19 cellular contexts compared by ENCODE assay signal in genomic region chr10:78585952-78586351, GRCh38.
DNase-seq lines count a peak whose midpoint lies in the region; ATAC-seq and TF ChIP-seq lines count a peak whose summit lies in the region.
"Had no signal": no experiment of that assay in that cellular context is flagged by ENCODE, and none has a peak within 500 bp of the region (broad histone marks: within the 10 kb centered on the region; RNA-seq: fewer than 3 reads in every experiment).

No MANE protein-coding gene starts in this region.

- H3K4me3 ChIP-seq in hepatocyte (no peak overlapping the region), mucosa of descending colon (no peak overlapping the region), sigmoid colon (no peak overlapping the region)
- H3K4me3 ChIP-seq: GM12878, GM23338, K562 had no signal

- no peak for TF ChIP-seq POLR2A in sigmoid colon (IDR thresholded peaks at IDR 0.05)

- ATAC-seq in mucosa of descending colon (peak; percentile 53), GM21360 (IDR thresholded peaks at IDR 0.05; ENCODE audit: unreplicated experiment) (no peak), HG03432 (IDR thresholded peaks at IDR 0.05; ENCODE audit: unreplicated experiment) (no peak)
- ATAC-seq: GM12878, GM23338, K562 had no signal

- no peaks in the 10 kb centered on the region for H3K9me2 ChIP-seq in hepatocyte (replicated peaks; ENCODE audit: insufficient read depth)

- H3K27me3 ChIP-seq in hepatocyte (no peaks in the 10 kb centered on the region), sigmoid colon (no peaks in the 10 kb centered on the region)

- H3K9me3 ChIP-seq in hepatocyte (ENCODE audit: low read depth): no peaks in the 10 kb centered on the region
- no peaks in the 10 kb centered on the region for H3K9me3 ChIP-seq in mucosa of descending colon
- H3K9me3 ChIP-seq in sigmoid colon: no peaks in the 10 kb centered on the region

- H3K4me2 ChIP-seq in hepatocyte: no peak overlapping the region
- H3K4me2 ChIP-seq: GM23338 had no signal

- H3K27ac ChIP-seq in hepatocyte (peak overlapping the region; percentile 75), sigmoid colon (peak overlapping the region in 3 of 4 donors; percentile 64 to 76 (median 73))
- H3K27ac ChIP-seq: C4-2B, HL-60 had no signal

- intact Hi-C loops in mucosa of descending colon (cut with DNase I, micrococcal nuclease) (no loop called here), sigmoid colon (cut with DNase I) (no loop called here)

- TF ChIP-seq CTCF in hepatocyte (IDR thresholded peaks at IDR 0.05; ENCODE audit: poor library complexity) (no peak), mucosa of descending colon (IDR thresholded peaks at IDR 0.05) (no peak), sigmoid colon (IDR thresholded peaks at IDR 0.05) (no peak)

- no peaks in the 10 kb centered on the region for H3K79me2 ChIP-seq in hepatocyte

- H3K36me3 ChIP-seq in hepatocyte (replicated peaks; ENCODE audit: insufficient read depth, low read depth): no peaks in the 10 kb centered on the region
- no peaks in the 10 kb centered on the region for H3K36me3 ChIP-seq in mucosa of descending colon (ENCODE audit: low read depth)
- no peaks in the 10 kb centered on the region for H3K36me3 ChIP-seq in sigmoid colon

- H4K20me1 ChIP-seq in hepatocyte (ENCODE audit: insufficient read depth, poor library complexity, severe bottlenecking): no peaks in the 10 kb centered on the region

- TF ChIP-seq EP300 in sigmoid colon (IDR thresholded peaks at IDR 0.05): no peak

- DNase-seq in hepatocyte (ENCODE audit: low spot score): no peak
- DNase-seq in mucosa of descending colon: no peak
- DNase-seq in sigmoid colon: no peak
- no peak for DNase-seq in COLO829 (ENCODE audit: low spot score)
- DNase-seq in NCI-H2029 treated with DMSO at 0.1 percent for 48 hours (lab: John Stamatoyannopoulos, UW): no peak
- DNase-seq: ACHN; Calu3; CD4-positive, alpha-beta T cell; DND-41; EL; HCEC 1CT; IMR-90 had no signal

- peaks cover 58% of the 10 kb centered on the region for H3K4me1 ChIP-seq in hepatocyte (ENCODE audit: insufficient read depth)
- H3K4me1 ChIP-seq in mucosa of descending colon (ENCODE audit: low read depth): peaks cover 30% of the 10 kb centered on the region
- peaks cover 0 to 55% (median 44%) of the 10 kb centered on the region in 4 donors for H3K4me1 ChIP-seq in sigmoid colon

- WGBS in hepatocyte (ENCODE audit: low lambda C conversion rate, missing lambda C conversion rate): 82% methylated on average over 4 of the region's 4 CpGs
- WGBS in sigmoid colon, 2 donors: 47 to 75% methylated on average over 4 of the region's 4 CpGs

- H2AFZ ChIP-seq in hepatocyte: no peak overlapping the region
- H2AFZ ChIP-seq: GM23338 had no signal
